In genomic region chr11:19595499-19595839, GRCh38 we compare ENCODE assay signal across 26 cellular contexts.
DNase-seq lines count a peak whose midpoint lies in the region; ATAC-seq, FAIRE-seq and TF ChIP-seq lines count a peak whose summit lies in the region.
"Had no signal": no experiment of that assay in that cellular context is flagged by ENCODE, and none has a peak within 500 bp of the region (broad histone marks: within the 10 kb centered on the region; RNA-seq: fewer than 3 reads in every experiment).

No MANE protein-coding gene starts in this region.

- TF ChIP-seq RAD21 in K562 (CRISPR knock-in tag; conservative IDR thresholded peaks at IDR 0.05 in 1 of 2, IDR thresholded peaks at IDR 0.05 in 1 of 2), result no peak

- H3K27ac Mint-ChIP-seq in osteocyte (ENCODE audit: unreplicated experiment), result peak overlapping the region; percentile 99
- H3K27ac Mint-ChIP-seq in mesothelial cell of epicardium, result no peak overlapping the region
- H3K27ac Mint-ChIP-seq: activated CD8-positive, alpha-beta T cell treated with anti-CD3 and anti-CD28 coated beads, Interleukin-2, amount 10 ng/mL, durations not matched to agents 7 days and 5 days; IgD-negative memory B cell had no signal

- FAIRE-seq in K562 (lab: Jason Lieb, UNC), result no peak
- FAIRE-seq: GM12892, GM19239, small intestine had no signal

- H4K20me1 ChIP-seq in K562 (replicated peaks; ENCODE audit: control insufficient read depth, insufficient read depth, low read length), result no peaks in the 10 kb centered on the region

- H3K36me3 Mint-ChIP-seq in osteocyte (ENCODE audit: unreplicated experiment) (no peaks in the 10 kb centered on the region), mesothelial cell of epicardium (no peaks in the 10 kb centered on the region)
- H3K36me3 Mint-ChIP-seq: IgD-negative memory B cell had no signal

- H3K36me3 ChIP-seq in right atrium auricular region (no peaks in the 10 kb centered on the region), heart right ventricle (no peaks in the 10 kb centered on the region), K562 (ENCODE audit: control insufficient read depth, insufficient read depth, low read length) (no peaks in the 10 kb centered on the region)
- H3K36me3 ChIP-seq: BE2C had no signal

- in situ Hi-C loops in K562 (cut with MboI), result no loop called here

- H3K79me2 ChIP-seq in K562 (ENCODE audit: control insufficient read depth, insufficient read depth, low read length), result no peaks in the 10 kb centered on the region

- no peaks in the 10 kb centered on the region for H3K27me3 Mint-ChIP-seq in osteocyte (ENCODE audit: unreplicated experiment)
- peaks cover 7% of the 10 kb centered on the region for H3K27me3 Mint-ChIP-seq in mesothelial cell of epicardium (ENCODE audit: low read depth)

- CTCF ChIA-PET in K562 (lab: Yijun Ruan, JAX; ENCODE audit: low intra/inter-chr PET ratio), result no interaction called here

- POLR2A ChIA-PET in K562 (lab: Yijun Ruan, JAX), result no interaction called here

- no peaks in the 10 kb centered on the region for H3K9me3 ChIP-seq in right atrium auricular region
- no peaks in the 10 kb centered on the region for H3K9me3 ChIP-seq in heart right ventricle
- no peaks in the 10 kb centered on the region for H3K9me3 ChIP-seq in K562 (replicated peaks; ENCODE audit: control insufficient read depth, insufficient read depth, low read depth, low read length)
- H3K9me3 ChIP-seq: BE2C, mucosa of descending colon had no signal

- H3K9me3 Mint-ChIP-seq in osteocyte (ENCODE audit: unreplicated experiment), result no peaks in the 10 kb centered on the region
- H3K9me3 Mint-ChIP-seq in mesothelial cell of epicardium, result no peaks in the 10 kb centered on the region
- H3K9me3 Mint-ChIP-seq: central memory CD8-positive, alpha-beta T cell; IgD-negative memory B cell; neural crest cell had no signal

- WGBS in heart right ventricle, 2 donors, result 93 to 96% methylated on average over 2 of the region's 2 CpGs
- 0% methylated on average over 2 of the region's 2 CpGs for WGBS in K562 (ENCODE audit: insufficient coverage, low coverage, missing lambda C conversion rate)

- DNase-seq in right atrium auricular region (ENCODE audit: low spot score) (no peak), heart right ventricle (no peak), K562 (ENCODE audit: extremely low read depth in 1 of 4, low spot score in 3 of 4) (no peak), osteocyte (ENCODE audit: extremely low spot score, unreplicated experiment) (peak; percentile 62), mesothelial cell of epicardium (ENCODE audit: low spot score in 2 of 2, unreplicated experiment in 2 of 2) (no peak), retina (no peak)
- DNase-seq: 8988T; activated CD4-positive, CD25-positive, alpha-beta regulatory T cell treated with anti-CD3 and anti-CD28 coated beads, Interleukin-2, amount 50 U/mL, for 72 hours; activated CD8-positive, alpha-beta T cell treated with anti-CD3 and anti-CD28 coated beads, Interleukin-2, amount 10 ng/mL, durations not matched to agents 7 days and 5 days; amygdala; BE2C; DMS79 treated with DMSO at 0.1 percent for 48 hours; mucosa of descending colon; NCI-H1436 treated with DMSO at 0.1 percent for 48 hours; NCI-H524; small intestine; stimulated activated naive CD4-positive, alpha-beta T cell had no signal

- H3K27me3 ChIP-seq in right atrium auricular region (no peaks in the 10 kb centered on the region), heart right ventricle (no peaks in the 10 kb centered on the region), K562 (ENCODE audit: control insufficient read depth in 2 of 2, insufficient read depth in 2 of 2, low read length in 2 of 2) (peaks cover 0 to 22% of the 10 kb centered on the region in 2 experiments; a peak in 3 of 5 replicates)
- H3K27me3 ChIP-seq: BE2C had no signal

- no peak overlapping the region for H3K4me3 ChIP-seq in right atrium auricular region
- no peak overlapping the region for H3K4me3 ChIP-seq in heart right ventricle
- no peak overlapping the region for H3K4me3 ChIP-seq in K562
- H3K4me3 ChIP-seq: mucosa of descending colon had no signal

- BruUV-seq in K562 (replicated peaks; lab: Mats Ljungman, UMichigan), result no TSS peak

- no peak overlapping the region for H3K9ac ChIP-seq in K562 (ENCODE audit: insufficient read depth in 1 of 2, low read depth in 2 of 2, low read length in 2 of 2)

- H3K4me1 Mint-ChIP-seq in osteocyte (ENCODE audit: unreplicated experiment), result peaks cover 62% of the 10 kb centered on the region
- H3K4me1 Mint-ChIP-seq in mesothelial cell of epicardium, result peaks cover 6% of the 10 kb centered on the region
- H3K4me1 Mint-ChIP-seq: central memory CD8-positive, alpha-beta T cell; IgD-negative memory B cell had no signal

- no peak overlapping the region for H3K4me2 ChIP-seq in K562 (ENCODE audit: insufficient read depth, low read length)

- no peak for TF ChIP-seq CTCF in right atrium auricular region (IDR thresholded peaks at IDR 0.05)
- no peak for TF ChIP-seq CTCF in heart right ventricle (IDR thresholded peaks at IDR 0.05)
- TF ChIP-seq CTCF in K562 (IDR thresholded peaks at IDR 0.05 in 2 of 3, conservative IDR thresholded peaks at IDR 0.05 in 1 of 3; ENCODE audit: insufficient read depth in 2 of 3, low read depth in 1 of 3, low read length in 3 of 3), result no peak
- no peak for TF ChIP-seq CTCF in osteocyte (IDR thresholded peaks at IDR 0.05)
- no peak for TF ChIP-seq CTCF in mesothelial cell of epicardium (IDR thresholded peaks at IDR 0.05; ENCODE audit: unreplicated experiment)

- no peak for ATAC-seq in heart right ventricle
- no peak for ATAC-seq in K562
- ATAC-seq in GM18868 (IDR thresholded peaks at IDR 0.05; ENCODE audit: unreplicated experiment), result no peak
- no peak for ATAC-seq in HG03159 (IDR thresholded peaks at IDR 0.05; ENCODE audit: unreplicated experiment)
- ATAC-seq: activated CD8-positive, alpha-beta T cell treated with anti-CD3 and anti-CD28 coated beads, Interleukin-2, amount 10 ng/mL, durations not matched to agents 7 days and 5 days had no signal

- no peak overlapping the region for H2AFZ ChIP-seq in K562 (ENCODE audit: low read depth, low read length)

- peaks cover 0 to 13% of the 10 kb centered on the region in 2 donors for H3K4me1 ChIP-seq in right atrium auricular region
- peaks cover 0 to 30% (median 18%) of the 10 kb centered on the region in 9 donors for H3K4me1 ChIP-seq in heart right ventricle
- no peaks in the 10 kb centered on the region for H3K4me1 ChIP-seq in K562 (replicated peaks in 1 of 2; ENCODE audit: control insufficient read depth in 2 of 2, insufficient read depth in 2 of 2, low read length in 2 of 2)
- H3K4me1 ChIP-seq: foreskin keratinocyte had no signal

- H3K4me3 Mint-ChIP-seq in osteocyte (ENCODE audit: unreplicated experiment), result no peak overlapping the region
- no peak overlapping the region for H3K4me3 Mint-ChIP-seq in mesothelial cell of epicardium
- H3K4me3 Mint-ChIP-seq: activated CD8-positive, alpha-beta T cell treated with anti-CD3 and anti-CD28 coated beads, Interleukin-2, amount 10 ng/mL, durations not matched to agents 7 days and 5 days; central memory CD8-positive, alpha-beta T cell; IgD-negative memory B cell; neural crest cell had no signal

- intact Hi-C loops in heart right ventricle (cut with DNase I) (no loop called here), K562 (cut with micrococcal nuclease) (no loop called here)

- no peaks in the 10 kb centered on the region for H3K9me1 ChIP-seq in K562 (ENCODE audit: control insufficient read depth, insufficient read depth, low read length)

- H3K27ac ChIP-seq in right atrium auricular region (peak overlapping the region; percentile 63 to 80), heart right ventricle (peak overlapping the region in 5 of 10 donors; percentile 74 to 88 (median 80)), K562 (ENCODE audit: extremely low read depth, low read depth, low read length) (no peak overlapping the region)
- H3K27ac ChIP-seq: foreskin keratinocyte, HL-60 had no signal

- no peak for TF ChIP-seq EP300 in K562 (IDR thresholded peaks at IDR 0.05; ENCODE audit: low read length)

- no peak for TF ChIP-seq POLR2A in K562 (conservative IDR thresholded peaks at IDR 0.05)

TF ChIP-seq in K562, 482 proteins besides CTCF, POLR2A, EP300 and RAD21 (continues in another document):
- TF ChIP-seq, protein P1, sequence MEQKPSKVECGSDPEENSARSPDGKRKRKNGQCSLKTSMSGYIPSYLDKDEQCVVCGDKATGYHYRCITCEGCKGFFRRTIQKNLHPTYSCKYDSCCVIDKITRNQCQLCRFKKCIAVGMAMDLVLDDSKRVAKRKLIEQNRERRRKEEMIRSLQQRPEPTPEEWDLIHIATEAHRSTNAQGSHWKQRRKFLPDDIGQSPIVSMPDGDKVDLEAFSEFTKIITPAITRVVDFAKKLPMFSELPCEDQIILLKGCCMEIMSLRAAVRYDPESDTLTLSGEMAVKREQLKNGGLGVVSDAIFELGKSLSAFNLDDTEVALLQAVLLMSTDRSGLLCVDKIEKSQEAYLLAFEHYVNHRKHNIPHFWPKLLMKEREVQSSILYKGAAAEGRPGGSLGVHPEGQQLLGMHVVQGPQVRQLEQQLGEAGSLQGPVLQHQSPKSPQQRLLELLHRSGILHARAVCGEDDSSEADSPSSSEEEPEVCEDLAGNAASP (IDR thresholded peaks at IDR 0.05), result no peak
- TF ChIP-seq RBM25 (IDR thresholded peaks at IDR 0.05; ENCODE audit: low read depth, low read length, severe bottlenecking), result peak; percentile 29
- TF ChIP-seq MAFG (tag; conservative IDR thresholded peaks at IDR 0.05), result no peak
- peak; percentile 60 for TF ChIP-seq ZNF121 (CRISPR knock-in tag; conservative IDR thresholded peaks at IDR 0.05)
- no peak for TF ChIP-seq MIER1 (IDR thresholded peaks at IDR 0.05; ENCODE audit: low read depth)
